In genomic region chr11:106379712-106380111, GRCh38 we compare ENCODE assay signal across 25 cellular contexts.
DNase-seq lines count a peak whose midpoint lies in the region; ATAC-seq and TF ChIP-seq lines count a peak whose summit lies in the region.
"Had no signal": no experiment of that assay in that cellular context is flagged by ENCODE, and none has a peak within 500 bp of the region (broad histone marks: within the 10 kb centered on the region; RNA-seq: fewer than 3 reads in every experiment).

No MANE protein-coding gene starts in this region.

- H3K4me3 ChIP-seq in DND-41 (ENCODE audit: low read depth in 1 of 2, low read length in 2 of 2) (no peak overlapping the region), body of pancreas (no peak overlapping the region)
- H3K4me3 ChIP-seq in CD8-positive, alpha-beta memory T cell (ENCODE audit: low read length), result no peak overlapping the region
- H3K4me3 ChIP-seq: Peyer's patch, SK-N-MC had no signal

- CTCF ChIA-PET in CD8-positive, alpha-beta memory T cell (lab: Charles Lee), result no interaction called here

- intact Hi-C loops in body of pancreas (cut with DNase I), result no loop called here

- no peaks in the 10 kb centered on the region for H3K27me3 Mint-ChIP-seq in CD8-positive, alpha-beta memory T cell
- H3K27me3 Mint-ChIP-seq: IgD-negative memory B cell had no signal

- H3K4me1 ChIP-seq in DND-41 (ENCODE audit: insufficient read depth, low read length) (peaks cover 43% of the 10 kb centered on the region), body of pancreas (no peaks in the 10 kb centered on the region)
- H3K4me1 ChIP-seq in CD8-positive, alpha-beta memory T cell (ENCODE audit: insufficient read depth, low read length), result no peaks in the 10 kb centered on the region
- H3K4me1 ChIP-seq: BE2C, Peyer's patch had no signal

- H3K9ac ChIP-seq in DND-41 (ENCODE audit: low read depth, low read length), result peak overlapping the region; percentile 36; the same call in 1 of the 2 replicates

- no peaks in the 10 kb centered on the region for H3K36me3 Mint-ChIP-seq in CD8-positive, alpha-beta memory T cell
- H3K36me3 Mint-ChIP-seq: CD14-positive monocyte had no signal

- peaks cover 0 to 9% (median 3%) of the 10 kb centered on the region in 5 donors for H3K9me3 Mint-ChIP-seq in CD8-positive, alpha-beta memory T cell

- H3K27me3 ChIP-seq in DND-41 (ENCODE audit: insufficient read depth, low read length, poor library complexity), result no peaks in the 10 kb centered on the region
- no peaks in the 10 kb centered on the region for H3K27me3 ChIP-seq in CD8-positive, alpha-beta memory T cell (ENCODE audit: insufficient read depth, low read length, poor library complexity, severe bottlenecking)
- H3K27me3 ChIP-seq in body of pancreas, result no peaks in the 10 kb centered on the region
- H3K27me3 ChIP-seq: BE2C, Peyer's patch had no signal

- H3K4me2 ChIP-seq in DND-41 (ENCODE audit: insufficient read depth, low read length), result peak overlapping the region; percentile 24

- WGBS in body of pancreas, 2 donors, result 86 to 100% methylated on average over 1 of the region's 1 CpG

- H2AFZ ChIP-seq in DND-41 (ENCODE audit: low read depth, low read length), result peak overlapping the region; percentile 66

- no peak for TF ChIP-seq CTCF in DND-41 (IDR thresholded peaks at IDR 0.05; ENCODE audit: borderline replicate concordance, extremely low read depth, low read length, poor library complexity, severe bottlenecking)
- no peak for TF ChIP-seq CTCF in body of pancreas (IDR thresholded peaks at IDR 0.05)

- H3K79me2 ChIP-seq in DND-41 (ENCODE audit: insufficient read depth, low read length), result no peaks in the 10 kb centered on the region

- H3K27ac ChIP-seq in DND-41 (ENCODE audit: low read length), result peak overlapping the region; percentile 88
- peak overlapping the region; percentile 56 for H3K27ac ChIP-seq in KOPT-K1 (ENCODE audit: low read depth, low read length, poor library complexity, severe bottlenecking)
- H3K27ac ChIP-seq in CD8-positive, alpha-beta memory T cell (ENCODE audit: low read depth, low read length), result no peak overlapping the region
- H3K27ac ChIP-seq in body of pancreas, result no peak overlapping the region
- H3K27ac ChIP-seq: Peyer's patch, SK-N-MC had no signal

- POLR2A ChIA-PET in CD8-positive, alpha-beta memory T cell (lab: Charles Lee), result no interaction called here

- peak; percentile 47 for DNase-seq in DND-41
- peak; percentile 68 for DNase-seq in putamen (ENCODE audit: low spot score)
- DNase-seq in activated gamma-delta T cell treated with Interleukin-2 at 50 U/mL for 16 hours, result no peak
- DNase-seq in CD8-positive, alpha-beta memory T cell, result no peak
- no peak for DNase-seq in body of pancreas
- DNase-seq: 8988T, ACHN, BE2C, DMS53, GDM1, Kasumi-1, MV-4-11, NCI-H1105, NCI-H1436 treated with DMSO at 0.1 percent for 48 hours, NCI-H187 treated with DMSO at 0.1 percent for 48 hours, NCI-H2227 treated with DMSO at 0.1 percent for 48 hours, NCI-H526 treated with DMSO at 0.1 percent for 48 hours, Peyer's patch, SHP77 treated with DMSO at 0.1 percent for 48 hours had no signal

- H3K36me3 ChIP-seq in DND-41 (ENCODE audit: insufficient read depth, low read length) (no peaks in the 10 kb centered on the region), KOPT-K1 (ENCODE audit: insufficient read depth, low read length) (no peaks in the 10 kb centered on the region), body of pancreas (replicated peaks in 1 of 2; ENCODE audit: insufficient read depth in 1 of 2, low read depth in 2 of 2) (no peaks in the 10 kb centered on the region)
- H3K36me3 ChIP-seq in CD8-positive, alpha-beta memory T cell (ENCODE audit: insufficient read depth, low read length), result no peaks in the 10 kb centered on the region
- H3K36me3 ChIP-seq: BE2C, Peyer's patch had no signal

- no peaks in the 10 kb centered on the region for H3K4me1 Mint-ChIP-seq in CD8-positive, alpha-beta memory T cell
- H3K4me1 Mint-ChIP-seq: CD14-positive monocyte, IgD-negative memory B cell had no signal

- peaks cover 7% of the 10 kb centered on the region for H3K9me3 ChIP-seq in DND-41 (ENCODE audit: insufficient read depth, low read length, severe bottlenecking)
- no peaks in the 10 kb centered on the region for H3K9me3 ChIP-seq in KOPT-K1 (ENCODE audit: insufficient read depth, low read length, poor library complexity, severe bottlenecking)
- H3K9me3 ChIP-seq in CD8-positive, alpha-beta memory T cell (ENCODE audit: low read length), result no peaks in the 10 kb centered on the region
- no peaks in the 10 kb centered on the region for H3K9me3 ChIP-seq in body of pancreas
- H3K9me3 ChIP-seq: BE2C, Peyer's patch had no signal

- no peak overlapping the region for H3K4me3 Mint-ChIP-seq in CD8-positive, alpha-beta memory T cell
- H3K4me3 Mint-ChIP-seq: CD14-positive monocyte, IgD-negative memory B cell had no signal

- ATAC-seq in DND-41 (ENCODE audit: insufficient read depth, low read depth) (peak; percentile 71), SK-N-SH treated with all-trans-retinoic acid at 6 μM for 48 hours (peak; percentile 34; the same call in 2 of the 3 replicates), body of pancreas (no peak)
- ATAC-seq: HCT116 had no signal

- no peak for TF ChIP-seq POLR2A in body of pancreas (IDR thresholded peaks at IDR 0.05)

- no peaks in the 10 kb centered on the region for H4K20me1 ChIP-seq in DND-41 (ENCODE audit: insufficient read depth, low read length)

- no peak overlapping the region for H3K27ac Mint-ChIP-seq in CD8-positive, alpha-beta memory T cell
- H3K27ac Mint-ChIP-seq: CD14-positive monocyte, IgD-negative memory B cell had no signal

TF ChIP-seq in SK-N-SH treated with all-trans-retinoic acid at 6 μM for 48 hours, 23 proteins besides CTCF, POLR2A, EP300 and RAD21:
- TF ChIP-seq BACH2 (CRISPR knock-in tag; IDR thresholded peaks at IDR 0.05; ENCODE audit: borderline replicate concordance) (no peak), RARB (CRISPR knock-in tag; IDR thresholded peaks at IDR 0.05) (no peak), GLIS3 (CRISPR knock-in tag; IDR thresholded peaks at IDR 0.05) (no peak), ZNF8 (CRISPR knock-in tag; IDR thresholded peaks at IDR 0.05) (no peak), ZNF565 (CRISPR knock-in tag; conservative IDR thresholded peaks at IDR 0.05; ENCODE audit: low read depth) (no peak), OSR1 (CRISPR knock-in tag; IDR thresholded peaks at IDR 0.05) (no peak), ZC3H10 (CRISPR knock-in tag; IDR thresholded peaks at IDR 0.05) (no peak), ZNF70 (CRISPR knock-in tag; IDR thresholded peaks at IDR 0.05) (no peak), ARNTL (CRISPR knock-in tag; IDR thresholded peaks at IDR 0.05; ENCODE audit: borderline replicate concordance, low read depth) (no peak), PATZ1 (CRISPR knock-in tag; IDR thresholded peaks at IDR 0.05; ENCODE audit: borderline replicate concordance) (no peak), POU6F1 (CRISPR knock-in tag; IDR thresholded peaks at IDR 0.05; ENCODE audit: borderline replicate concordance, low read depth) (no peak), TOX (CRISPR knock-in tag; IDR thresholded peaks at IDR 0.05; ENCODE audit: borderline replicate concordance) (no peak), SNAI2 (CRISPR knock-in tag; IDR thresholded peaks at IDR 0.05) (no peak), ZFP30 (CRISPR knock-in tag; IDR thresholded peaks at IDR 0.05) (no peak)

Comparison
In these comparisons a context has a peak if more than half of its experiments do, and no peak if none do; other contexts are left out.
1. DNase-seq: peak in DND-41 (single experiment) and putamen (single experiment); none in activated gamma-delta T cell treated with Interleukin-2 at 50 U/mL for 16 hours (single experiment), CD8-positive, alpha-beta memory T cell (0 of 5) and body of pancreas (0 of 4).
2. H3K27ac ChIP-seq: peak in DND-41 (single experiment) and KOPT-K1 (single experiment); none in CD8-positive, alpha-beta memory T cell (single experiment) and body of pancreas (0 of 4).